ENCODE assay signal across 2 cellular contexts in the genomic region with DNA sequence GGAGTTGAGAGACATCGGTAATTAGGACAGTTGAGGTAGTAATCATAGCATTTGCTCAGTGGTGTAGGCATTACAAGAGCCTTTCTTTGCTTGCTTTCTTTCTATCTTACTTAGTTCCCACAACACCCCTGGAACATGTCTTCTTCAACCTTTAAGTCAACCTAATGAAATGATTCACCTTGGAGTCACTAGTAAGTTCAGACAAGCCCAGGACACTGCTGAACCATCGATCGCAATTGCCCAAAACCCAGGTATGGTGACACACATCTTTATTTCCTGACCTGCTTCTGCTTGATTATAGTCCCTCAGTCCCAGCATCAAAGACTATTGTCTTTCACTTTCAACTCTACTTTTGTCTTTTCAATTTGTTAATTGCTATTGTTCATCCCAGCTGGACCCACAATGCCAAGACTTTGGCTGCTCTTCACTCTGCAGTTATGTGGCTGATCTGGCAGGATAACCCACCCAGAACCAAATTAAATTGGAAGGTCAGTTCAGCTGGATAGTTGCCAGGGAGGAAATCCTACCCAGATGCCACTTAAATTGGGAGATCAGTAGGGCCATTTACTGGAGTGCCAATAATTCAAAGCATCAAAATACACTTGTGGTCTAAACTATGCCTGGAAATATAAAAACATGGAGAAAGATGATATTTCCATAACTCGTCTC.
TF ChIP-seq lines count a peak whose summit lies in the region.

No MANE protein-coding gene starts in this region.

TF ChIP-seq in GM23338, 12 proteins besides CTCF, POLR2A, EP300 and RAD21 (continued from another document and continues in another):
- TF ChIP-seq, protein P1, sequence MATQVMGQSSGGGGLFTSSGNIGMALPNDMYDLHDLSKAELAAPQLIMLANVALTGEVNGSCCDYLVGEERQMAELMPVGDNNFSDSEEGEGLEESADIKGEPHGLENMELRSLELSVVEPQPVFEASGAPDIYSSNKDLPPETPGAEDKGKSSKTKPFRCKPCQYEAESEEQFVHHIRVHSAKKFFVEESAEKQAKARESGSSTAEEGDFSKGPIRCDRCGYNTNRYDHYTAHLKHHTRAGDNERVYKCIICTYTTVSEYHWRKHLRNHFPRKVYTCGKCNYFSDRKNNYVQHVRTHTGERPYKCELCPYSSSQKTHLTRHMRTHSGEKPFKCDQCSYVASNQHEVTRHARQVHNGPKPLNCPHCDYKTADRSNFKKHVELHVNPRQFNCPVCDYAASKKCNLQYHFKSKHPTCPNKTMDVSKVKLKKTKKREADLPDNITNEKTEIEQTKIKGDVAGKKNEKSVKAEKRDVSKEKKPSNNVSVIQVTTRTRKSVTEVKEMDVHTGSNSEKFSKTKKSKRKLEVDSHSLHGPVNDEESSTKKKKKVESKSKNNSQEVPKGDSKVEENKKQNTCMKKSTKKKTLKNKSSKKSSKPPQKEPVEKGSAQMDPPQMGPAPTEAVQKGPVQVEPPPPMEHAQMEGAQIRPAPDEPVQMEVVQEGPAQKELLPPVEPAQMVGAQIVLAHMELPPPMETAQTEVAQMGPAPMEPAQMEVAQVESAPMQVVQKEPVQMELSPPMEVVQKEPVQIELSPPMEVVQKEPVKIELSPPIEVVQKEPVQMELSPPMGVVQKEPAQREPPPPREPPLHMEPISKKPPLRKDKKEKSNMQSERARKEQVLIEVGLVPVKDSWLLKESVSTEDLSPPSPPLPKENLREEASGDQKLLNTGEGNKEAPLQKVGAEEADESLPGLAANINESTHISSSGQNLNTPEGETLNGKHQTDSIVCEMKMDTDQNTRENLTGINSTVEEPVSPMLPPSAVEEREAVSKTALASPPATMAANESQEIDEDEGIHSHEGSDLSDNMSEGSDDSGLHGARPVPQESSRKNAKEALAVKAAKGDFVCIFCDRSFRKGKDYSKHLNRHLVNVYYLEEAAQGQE (IDR thresholded peaks at IDR 0.05; ENCODE audit: unreplicated experiment): no peak
- TF ChIP-seq ETS1 (IDR thresholded peaks at IDR 0.05) (no peak), ZNF331 (CRISPR knock-in tag; IDR thresholded peaks at IDR 0.05; ENCODE audit: low read depth) (no peak), ZNF462 (CRISPR knock-in tag; IDR thresholded peaks at IDR 0.05) (no peak), EZH2 (IDR thresholded peaks at IDR 0.05; ENCODE audit: low read depth, unreplicated experiment) (no peak), EZH2phosphoT487 (IDR thresholded peaks at IDR 0.05; ENCODE audit: unreplicated experiment) (no peak), JUNB (IDR thresholded peaks at IDR 0.05; ENCODE audit: unreplicated experiment) (no peak), POLR2AphosphoS5 (IDR thresholded peaks at IDR 0.05; ENCODE audit: low read depth) (no peak)

TF ChIP-seq in H1, 55 proteins besides CTCF, POLR2A, EP300 and RAD21 (continued from another document):
- TF ChIP-seq, protein P2, sequence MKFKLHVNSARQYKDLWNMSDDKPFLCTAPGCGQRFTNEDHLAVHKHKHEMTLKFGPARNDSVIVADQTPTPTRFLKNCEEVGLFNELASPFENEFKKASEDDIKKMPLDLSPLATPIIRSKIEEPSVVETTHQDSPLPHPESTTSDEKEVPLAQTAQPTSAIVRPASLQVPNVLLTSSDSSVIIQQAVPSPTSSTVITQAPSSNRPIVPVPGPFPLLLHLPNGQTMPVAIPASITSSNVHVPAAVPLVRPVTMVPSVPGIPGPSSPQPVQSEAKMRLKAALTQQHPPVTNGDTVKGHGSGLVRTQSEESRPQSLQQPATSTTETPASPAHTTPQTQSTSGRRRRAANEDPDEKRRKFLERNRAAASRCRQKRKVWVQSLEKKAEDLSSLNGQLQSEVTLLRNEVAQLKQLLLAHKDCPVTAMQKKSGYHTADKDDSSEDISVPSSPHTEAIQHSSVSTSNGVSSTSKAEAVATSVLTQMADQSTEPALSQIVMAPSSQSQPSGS (IDR thresholded peaks at IDR 0.05; ENCODE audit: low read length): no peak
